In genomic region chr3:62446337-62446940, GRCh38 we compare ENCODE assay signal across 18 cellular contexts.
A peak's percentile ranks its signal among the peaks of the same experiment; 100 is the strongest.
DNase-seq lines count a peak whose midpoint lies in the region; ATAC-seq, FAIRE-seq and TF ChIP-seq lines count a peak whose summit lies in the region.
"Had no signal": no experiment of that assay in that cellular context is flagged by ENCODE, and none has a peak within 500 bp of the region (broad histone marks: within the 10 kb centered on the region; RNA-seq: fewer than 3 reads in every experiment).

No MANE protein-coding gene starts in this region.

- H3K4me3 ChIP-seq in endothelial cell of umbilical vein (replicated peaks in 1 of 3; ENCODE audit: insufficient read depth in 1 of 3, low read depth in 1 of 3, low read length in 3 of 3) = no peak overlapping the region
- H3K4me3 ChIP-seq: SK-N-MC, tibial artery had no signal

- BruUV-seq in endothelial cell of umbilical vein (replicated peaks; lab: Mats Ljungman, UMichigan) = no TSS peak

- dilution Hi-C loops in endothelial cell of umbilical vein (cut with MboI; ENCODE audit: extremely low pct_ligation_motif_present, low sequenced_read_pairs) = no loop called here

- no peaks in the 10 kb centered on the region for H3K27me3 Mint-ChIP-seq in activated CD4-positive, alpha-beta T cell treated with anti-CD3 and anti-CD28 coated beads for 36 hours
- H3K27me3 Mint-ChIP-seq: naive B cell had no signal

- H3K9me3 Mint-ChIP-seq in activated CD4-positive, alpha-beta T cell treated with anti-CD3 and anti-CD28 coated beads for 36 hours (ENCODE audit: low read depth) = no peaks in the 10 kb centered on the region

- no peak overlapping the region for H3K9ac ChIP-seq in endothelial cell of umbilical vein (replicated peaks; ENCODE audit: extremely low read depth, insufficient read depth, low read length)

- TF ChIP-seq CTCF in endothelial cell of umbilical vein (IDR thresholded peaks at IDR 0.05; ENCODE audit: extremely low read depth in 1 of 2, insufficient read depth in 1 of 2, low read depth in 1 of 2, low read length in 2 of 2) = no peak

- no peak for DNase-seq in activated CD4-positive, alpha-beta T cell treated with anti-CD3 and anti-CD28 coated beads for 36 hours
- no peak for DNase-seq in activated CD4-positive, alpha-beta T cell treated with anti-CD3 and anti-CD28 coated beads for 48 hours
- DNase-seq in endothelial cell of umbilical vein (ENCODE audit: low read depth, low spot score) (peak; percentile 3), COR-L47 (lab: John Stamatoyannopoulos, UW) (no peak), D341Med (ENCODE audit: low spot score) (no peak), Right ventricle myocardium inferior (ENCODE audit: missing footprints) (no peak)
- DNase-seq: activated CD4-positive, alpha-beta T cell treated with anti-CD3 and anti-CD28 coated beads for 1 hour; activated naive CD4-positive, alpha-beta T cell treated with anti-CD3 and anti-CD28 coated beads, Interleukin-2, amount 50 U/mL, for 16 hours; HCEC 1CT; naive B cell; NCI-H1092; NCI-H69; tibial artery had no signal

- H4K20me1 ChIP-seq in endothelial cell of umbilical vein (replicated peaks; ENCODE audit: control insufficient read depth, extremely low read depth, insufficient read depth, low read length) = no peaks in the 10 kb centered on the region

- no peaks in the 10 kb centered on the region for H3K4me1 ChIP-seq in endothelial cell of umbilical vein (ENCODE audit: control insufficient read depth, extremely low read depth, insufficient read depth, low read length)

- no peak overlapping the region for H3K4me3 Mint-ChIP-seq in activated CD4-positive, alpha-beta T cell treated with anti-CD3 and anti-CD28 coated beads for 36 hours

- no peaks in the 10 kb centered on the region for H3K36me3 ChIP-seq in endothelial cell of umbilical vein (ENCODE audit: control insufficient read depth in 2 of 2, extremely low read depth in 1 of 2, insufficient read depth in 2 of 2, low read length in 2 of 2)
- H3K36me3 ChIP-seq: tibial artery had no signal

- no peaks in the 10 kb centered on the region for H3K9me3 ChIP-seq in endothelial cell of umbilical vein (replicated peaks; ENCODE audit: control insufficient read depth, insufficient read depth, low read length)
- H3K9me3 ChIP-seq: tibial artery had no signal

- peaks cover 0 to 1% of the 10 kb centered on the region in 2 experiments for H3K27me3 ChIP-seq in endothelial cell of umbilical vein (ENCODE audit: control insufficient read depth in 2 of 2, insufficient read depth in 2 of 2, low read length in 2 of 2)

- POLR2A ChIA-PET in activated CD4-positive, alpha-beta T cell treated with anti-CD3 and anti-CD28 coated beads for 36 hours (lab: Charles Lee) = no interaction called here
- POLR2A ChIA-PET in endothelial cell of umbilical vein (lab: Charles Lee) = no interaction called here

- TF ChIP-seq POLR2A in endothelial cell of umbilical vein (IDR thresholded peaks at IDR 0.05; ENCODE audit: low read depth, low read length) = no peak

- no peak overlapping the region for H3K27ac ChIP-seq in endothelial cell of umbilical vein (ENCODE audit: insufficient read depth, low read depth, low read length)
- H3K27ac ChIP-seq: SK-N-MC, tibial artery had no signal

- no peaks in the 10 kb centered on the region for H3K36me3 Mint-ChIP-seq in activated CD4-positive, alpha-beta T cell treated with anti-CD3 and anti-CD28 coated beads for 36 hours (ENCODE audit: low read depth)
- H3K36me3 Mint-ChIP-seq: naive B cell had no signal

- FAIRE-seq in endothelial cell of umbilical vein (lab: Jason Lieb, UNC) = no peak
- FAIRE-seq: colon, keratinocyte had no signal

- no peaks in the 10 kb centered on the region for H3K9me1 ChIP-seq in endothelial cell of umbilical vein (replicated peaks; ENCODE audit: control insufficient read depth, extremely low read depth, insufficient read depth, low read length)

- no peak overlapping the region for H3K4me2 ChIP-seq in endothelial cell of umbilical vein (ENCODE audit: insufficient read depth, low read length)

- H3K27ac Mint-ChIP-seq in activated CD4-positive, alpha-beta T cell treated with anti-CD3 and anti-CD28 coated beads for 36 hours = no peak overlapping the region
- H3K27ac Mint-ChIP-seq: naive B cell had no signal

- H3K79me2 ChIP-seq in endothelial cell of umbilical vein (ENCODE audit: control insufficient read depth, insufficient read depth, low read length) = no peaks in the 10 kb centered on the region

- peak overlapping the region; percentile 90 for H2AFZ ChIP-seq in endothelial cell of umbilical vein (ENCODE audit: low read depth, low read length)

- H3K4me1 Mint-ChIP-seq in activated CD4-positive, alpha-beta T cell treated with anti-CD3 and anti-CD28 coated beads for 36 hours = peaks cover 17% of the 10 kb centered on the region

- intact Hi-C loops in activated CD4-positive, alpha-beta T cell treated with anti-CD3 and anti-CD28 coated beads for 36 hours (cut with DNase I, micrococcal nuclease) = no loop called here
- intact Hi-C loops in endothelial cell of umbilical vein (cut with micrococcal nuclease) (no loop called here), Right ventricle myocardium inferior (cut with DNase I) (no loop called here)

- CTCF ChIA-PET in activated CD4-positive, alpha-beta T cell treated with anti-CD3 and anti-CD28 coated beads for 36 hours (lab: Charles Lee) = interaction anchor here (0.7 to 1.0 kb wide), 2 partner anchors 15 kb away, joined by 3 read pairs; no protein-coding TSS in a partner anchor
- CTCF ChIA-PET in endothelial cell of umbilical vein (lab: Charles Lee) = interaction anchor here (1.1 kb wide), 1 partner anchor 12 kb away, joined by 3 read pairs; no protein-coding TSS in a partner anchor

- ATAC-seq in activated CD4-positive, alpha-beta T cell treated with anti-CD3 and anti-CD28 coated beads for 36 hours = peak; percentile 23
- ATAC-seq in GM21390 (IDR thresholded peaks at IDR 0.05; ENCODE audit: unreplicated experiment) = peak; percentile 71
- peak; percentile 76 for ATAC-seq in HG03442 (IDR thresholded peaks at IDR 0.05; ENCODE audit: unreplicated experiment)
- no peak for ATAC-seq in Right ventricle myocardium inferior

TF ChIP-seq in endothelial cell of umbilical vein, 7 proteins besides CTCF, POLR2A, EP300 and RAD21:
- no peak for TF ChIP-seq MYC (IDR thresholded peaks at IDR 0.05; ENCODE audit: low read depth, low read length)
- TF ChIP-seq JUN (IDR thresholded peaks at IDR 0.05; ENCODE audit: borderline replicate concordance, insufficient read depth, insufficient read length, low read depth) = no peak
- TF ChIP-seq FOS (IDR thresholded peaks at IDR 0.05; ENCODE audit: borderline replicate concordance, insufficient read depth, low read length) = no peak
- no peak for TF ChIP-seq MAX (IDR thresholded peaks at IDR 0.05; ENCODE audit: insufficient read depth, insufficient read length)
